Comparison of ENCODE assay signal across 12 cellular contexts in the genomic region with DNA sequence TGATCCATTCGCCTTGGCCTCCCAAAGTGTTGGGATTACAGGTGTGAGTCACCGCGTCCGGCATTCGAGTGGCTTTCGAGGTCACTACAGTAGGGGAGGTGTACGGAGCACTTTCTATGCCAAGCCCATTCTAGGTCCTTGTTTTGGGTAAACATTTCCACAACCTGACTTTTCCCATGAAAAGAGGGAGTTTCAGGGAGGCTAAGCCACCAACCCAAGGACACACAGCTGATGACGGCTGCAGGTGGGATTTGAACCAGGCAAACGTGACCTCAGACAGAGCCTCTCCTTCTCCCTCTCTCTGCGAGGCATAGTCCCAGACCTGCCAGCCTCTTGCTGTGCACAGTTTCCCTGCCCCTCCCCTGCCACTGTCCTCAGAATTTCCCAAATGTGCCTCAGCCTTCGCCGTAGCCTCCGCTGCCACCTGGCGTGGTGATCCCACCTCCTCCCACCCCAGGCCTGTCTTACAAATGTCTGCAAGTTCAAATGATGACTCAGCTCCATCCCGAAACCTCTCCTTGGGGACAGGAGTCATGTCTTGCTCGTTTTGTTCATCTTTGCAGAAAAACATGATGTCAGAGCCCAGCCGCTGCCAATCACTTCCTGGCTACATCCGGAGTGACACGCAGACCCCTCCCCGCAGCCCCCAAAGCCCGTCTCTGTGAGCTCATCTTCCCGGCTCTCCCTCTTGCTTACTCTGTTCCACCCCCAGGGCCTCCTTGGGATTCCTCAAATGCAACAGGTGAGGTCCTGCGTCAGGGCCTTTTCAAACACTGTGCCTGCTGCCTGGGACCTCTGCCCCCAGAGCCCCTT. TPM values are rescaled to one million over a fixed set of nuclear protein-coding genes. Genes with fewer than 3 reads are reported as not detected.
A peak's percentile ranks its signal among the peaks of the same experiment; 100 is the strongest.
DNase-seq lines count a peak whose midpoint lies in the region; ATAC-seq, FAIRE-seq and TF ChIP-seq lines count a peak whose summit lies in the region.
"Had no signal": no experiment of that assay in that cellular context is flagged by ENCODE, and none has a peak within 500 bp of the region (broad histone marks: within the 10 kb centered on the region; RNA-seq: fewer than 3 reads in every experiment).

No MANE protein-coding gene starts in this region.

- H2AFZ ChIP-seq in HepG2 (ENCODE audit: low read length), result no peak overlapping the region

- H3K9me3 ChIP-seq in Caco-2, result no peaks in the 10 kb centered on the region
- H3K9me3 ChIP-seq in HepG2 (ENCODE audit: low read length), result no peaks in the 10 kb centered on the region
- H3K9me3 ChIP-seq in stomach, result no peaks in the 10 kb centered on the region
- no peaks in the 10 kb centered on the region for H3K9me3 ChIP-seq in kidney (ENCODE audit: control insufficient read depth in 1 of 2, low read length in 2 of 2)
- H3K9me3 ChIP-seq: ascending aorta, vagina had no signal

- no peak for TF ChIP-seq CTCF in Caco-2 (IDR thresholded peaks at IDR 0.05; ENCODE audit: insufficient read depth in 1 of 2, low read depth in 1 of 2, low read length in 1 of 2, severe bottlenecking in 1 of 2, unreplicated experiment in 1 of 2)
- TF ChIP-seq CTCF in HepG2 (CRISPR knock-in tag; IDR thresholded peaks at IDR 0.05), result no peak
- TF ChIP-seq CTCF in stomach (IDR thresholded peaks at IDR 0.05), result no peak
- no peak for TF ChIP-seq CTCF in kidney (IDR thresholded peaks at IDR 0.05; ENCODE audit: borderline replicate concordance, extremely low read depth, insufficient read depth)

- H4K20me1 ChIP-seq in HepG2 (ENCODE audit: insufficient read depth, low read length), result no peaks in the 10 kb centered on the region

- TF ChIP-seq RAD21 in HepG2 (CRISPR knock-in tag; IDR thresholded peaks at IDR 0.05), result no peak

- CTCF ChIA-PET in Caco-2 (lab: Charles Lee), result no interaction called here
- CTCF ChIA-PET in HepG2 (lab: Yijun Ruan, JAX; ENCODE audit: low intra/inter-chr PET ratio, low total read pairs), result no interaction called here

- H3K9ac ChIP-seq in HepG2 (ENCODE audit: insufficient read depth, low read depth, low read length) (no peak overlapping the region), kidney (ENCODE audit: low read length in 2 of 2) (no peak overlapping the region)

- no peak overlapping the region for H3K27ac ChIP-seq in HepG2 (ENCODE audit: extremely low read length, insufficient read depth, low read length)
- no peak overlapping the region for H3K27ac ChIP-seq in stomach
- H3K27ac ChIP-seq in kidney (ENCODE audit: low read depth in 2 of 2, low read length in 2 of 2), result no peak overlapping the region
- H3K27ac ChIP-seq: ascending aorta, vagina had no signal

- POLR2A ChIA-PET in Caco-2 (lab: Charles Lee) (interaction anchor here (0.6 kb wide), 2 partner anchors 12 to 110 kb away, joined by 3 to 10 read pairs; a partner anchor contains a TSS), HepG2 (lab: Yijun Ruan, JAX) (interaction anchor here (1.4 kb wide), 1 partner anchor 119 kb away, joined by 3 read pairs; no protein-coding TSS in a partner anchor)

- H3K36me3 Mint-ChIP-seq in Caco-2 (ENCODE audit: insufficient read depth, unreplicated experiment), result peaks cover 6% of the 10 kb centered on the region
- H3K36me3 Mint-ChIP-seq: naive thymus-derived CD4-positive, alpha-beta T cell had no signal

- H3K9me3 Mint-ChIP-seq in Caco-2 (ENCODE audit: unreplicated experiment), result no peaks in the 10 kb centered on the region
- H3K9me3 Mint-ChIP-seq: naive thymus-derived CD4-positive, alpha-beta T cell had no signal

- H3K4me1 ChIP-seq in Caco-2, result no peaks in the 10 kb centered on the region
- H3K4me1 ChIP-seq in HepG2 (ENCODE audit: insufficient read depth, low read length), result peaks cover 30% of the 10 kb centered on the region
- H3K4me1 ChIP-seq in stomach, result peaks cover 0 to 3% (median 2%) of the 10 kb centered on the region in 4 donors
- H3K4me1 ChIP-seq in kidney (ENCODE audit: control insufficient read depth in 1 of 2, insufficient read depth in 1 of 2, low read depth in 1 of 2, low read length in 2 of 2), result no peaks in the 10 kb centered on the region
- H3K4me1 ChIP-seq: ascending aorta, vagina had no signal

- H3K27me3 ChIP-seq in Caco-2 (replicated peaks; ENCODE audit: control insufficient read depth, insufficient read depth, low read length) (no peaks in the 10 kb centered on the region), HepG2 (ENCODE audit: control insufficient read depth in 1 of 2, insufficient read depth in 2 of 2, low read length in 2 of 2) (no peaks in the 10 kb centered on the region; a peak in 1 of 5 replicates), stomach (no peaks in the 10 kb centered on the region)
- H3K27me3 ChIP-seq: ascending aorta, vagina had no signal

- DNase-seq in Caco-2 (no peak), HT1080 (ENCODE audit: low read depth) (peak; percentile 91), HepG2 (ENCODE audit: low spot score) (no peak), stomach (no peak), amniotic stem cell (lab: John Stamatoyannopoulos, UW) (no peak), kidney (no peak)
- peak; percentile 70 to 72 for DNase-seq in activated T-cell treated with anti-CD3 and anti-CD28 coated beads, Interleukin-2, amount 50 U/mL, for 48 hours
- DNase-seq: NCI-H2029 had no signal

- H3K27ac Mint-ChIP-seq in Caco-2 (ENCODE audit: unreplicated experiment), result peak overlapping the region; percentile 53

- BruUV-seq in Caco-2 (replicated peaks; lab: Mats Ljungman, UMichigan) (no TSS peak), HepG2 (replicated peaks; lab: Mats Ljungman, UMichigan) (no TSS peak)

- in situ Hi-C loops in HepG2 (cut with HindIII; ENCODE audit: extremely low pct_ligation_motif_present, low pct_unique_long_range_greater_than_20kb), result no loop called here

- TF ChIP-seq EP300 in HepG2 (IDR thresholded peaks at IDR 0.05; ENCODE audit: low read depth in 2 of 2, low read length in 2 of 2), result no peak
- no peak for TF ChIP-seq EP300 in HepG2 (CRISPR knock-in tag; IDR thresholded peaks at IDR 0.05; ENCODE audit: borderline replicate concordance)
- TF ChIP-seq EP300 in stomach (IDR thresholded peaks at IDR 0.05), result no peak

- no peaks in the 10 kb centered on the region for H3K4me1 Mint-ChIP-seq in Caco-2 (ENCODE audit: low read depth, unreplicated experiment)

- intact Hi-C loops in Caco-2 (cut with micrococcal nuclease; ENCODE audit: unreplicated experiment) (no loop called here), HepG2 (cut with micrococcal nuclease; ENCODE audit: unreplicated experiment) (no loop called here), stomach (cut with DNase I; ENCODE audit: low total_unique reads) (no loop called here), kidney (cut with DNase I) (no loop called here)

- peak overlapping the region; percentile 74 for H3K4me2 ChIP-seq in HepG2 (ENCODE audit: low read depth, low read length)

- H3K4me3 Mint-ChIP-seq in Caco-2 (ENCODE audit: unreplicated experiment), result no peak overlapping the region

- no peaks in the 10 kb centered on the region for H3K79me2 ChIP-seq in HepG2 (ENCODE audit: insufficient read depth, low read length)

- TF ChIP-seq POLR2A in HepG2 (IDR thresholded peaks at IDR 0.05; ENCODE audit: insufficient read depth in 1 of 2, low read depth in 2 of 2, low read length in 2 of 2), result no peak
- no peak for TF ChIP-seq POLR2A in stomach (IDR thresholded peaks at IDR 0.05)

- no peak overlapping the region for H3K4me3 ChIP-seq in Caco-2 (ENCODE audit: low read depth, low read length)
- peak overlapping the region in 1 of 3 experiments; percentile 51; a peak in 1 of 6 replicates for H3K4me3 ChIP-seq in HepG2 (replicated peaks in 1 of 3; ENCODE audit: insufficient read depth in 1 of 3, low read depth in 2 of 3, low read length in 3 of 3)
- H3K4me3 ChIP-seq in stomach, result no peak overlapping the region
- H3K4me3 ChIP-seq in kidney (ENCODE audit: low read length in 2 of 2), result no peak overlapping the region
- H3K4me3 ChIP-seq: ascending aorta, vagina had no signal

- ATAC-seq in HepG2, result peak; percentile 33
- ATAC-seq in HG03469 (IDR thresholded peaks at IDR 0.05; ENCODE audit: unreplicated experiment), result no peak
- ATAC-seq: naive thymus-derived CD4-positive, alpha-beta T cell had no signal

- WGBS in HepG2 (ENCODE audit: low lambda C conversion rate), result 11% methylated on average over 18 of the region's 23 CpGs
- 48 to 57% (median 50%) methylated on average over 16 to 23 of the region's 23 CpGs for WGBS in stomach, 5 donors

- no peaks in the 10 kb centered on the region for H3K36me3 ChIP-seq in Caco-2 (ENCODE audit: control insufficient read depth, insufficient read depth, low read length)
- H3K36me3 ChIP-seq in HepG2 (replicated peaks in 1 of 2; ENCODE audit: control insufficient read depth in 1 of 2, insufficient read depth in 2 of 2, low read length in 2 of 2), result no peaks in the 10 kb centered on the region
- H3K36me3 ChIP-seq in stomach, result no peaks in the 10 kb centered on the region
- no peaks in the 10 kb centered on the region for H3K36me3 ChIP-seq in kidney (ENCODE audit: control insufficient read depth in 1 of 2, insufficient read depth in 2 of 2, low read length in 2 of 2)
- H3K36me3 ChIP-seq: ascending aorta, vagina had no signal

- FAIRE-seq in HepG2 (lab: Jason Lieb, UNC) (no peak), kidney (lab: Jason Lieb, UNC) (no peak)

- no peaks in the 10 kb centered on the region for H3K27me3 Mint-ChIP-seq in Caco-2 (ENCODE audit: insufficient read depth, unreplicated experiment)

RNA-seq across cellular contexts. Expression of a gene that starts 6.6 kb away (rescaled TPM):
- total RNA-seq in Caco-2 (2022) (20.2 and 23.8 TPM in 2 replicates), HepG2 (2016; rRNA removed; fragmentation: Illumina TruSeq; extraction: Trizol) (3.2 and 4.6 TPM in 2 replicates), stomach (100 to 1,000 TPM in 1 of 5 donors, 10 to 100 TPM in 4; 61.6 to 588 (median 91.0) TPM), kidney (88.5 TPM)
- 40.0 and 53.1 TPM in 2 replicates for total RNA-seq in HT1080 (2014; rRNA removed; shearing (Covaris generic))
- 40.7 and 47.0 TPM in 2 replicates for polyA plus RNA-seq in HT1080 (2015; cell fraction: cytosol; rRNA removed)
- polyA plus RNA-seq in HT1080 (2015; cell fraction: nucleus; rRNA removed), result 77.7 and 96.6 TPM in 2 replicates
- 0.71 and 0.91 TPM in 2 replicates for total RNA-seq in HepG2 (2016; cell fraction: cytosol; rRNA removed; fragmentation: Illumina TruSeq; extraction: Trizol; ENCODE audit: low read depth)
- total RNA-seq in HepG2 (2016; cell fraction: insoluble cytoplasmic fraction; rRNA removed; fragmentation: Illumina TruSeq; extraction: Trizol), result 3.2 and 6.0 TPM in 2 replicates
- 1.8 TPM in 2 replicates for total RNA-seq in HepG2 (2016; cell fraction: membrane; rRNA removed; fragmentation: Illumina TruSeq; extraction: Trizol)
- 7.3 and 7.6 TPM in 2 replicates for total RNA-seq in HepG2 (2016; cell fraction: nucleus; rRNA removed; fragmentation: Illumina TruSeq; extraction: Trizol)
- polyA plus RNA-seq in HepG2 (2011; rRNA removed) (34.1 and 40.4 TPM in 2 replicates), stomach (10 to 100 TPM; 52.9 to 92.1 (median 53.8) TPM), kidney (ENCODE audit: insufficient read depth, low read depth, low replicate concordance) (149 TPM)
- 40.0 and 43.7 TPM in 2 replicates for polyA plus RNA-seq in HepG2 (2011; cell fraction: cytosol; rRNA removed)
- polyA plus RNA-seq in HepG2 (2011; cell fraction: nucleus; rRNA removed), result 66.8 and 77.1 TPM in 2 replicates
- polyA plus RNA-seq in HepG2 (2012), result 11.3 and 22.4 TPM in 2 replicates
- 1.5 and 1.7 TPM in 2 replicates for polyA plus RNA-seq in HepG2 (2016; cell fraction: cytosol; fragmentation: Illumina TruSeq; extraction: Trizol; ENCODE audit: low read depth)
- 5.5 and 5.8 TPM in 2 replicates for polyA plus RNA-seq in HepG2 (2016; cell fraction: insoluble cytoplasmic fraction; fragmentation: Illumina TruSeq; extraction: Trizol; ENCODE audit: low read depth)
- polyA plus RNA-seq in HepG2 (2016; cell fraction: membrane; fragmentation: Illumina TruSeq; extraction: Trizol; ENCODE audit: low read depth), result 2.3 and 2.5 TPM in 2 replicates
- polyA plus RNA-seq in HepG2 (2016; cell fraction: nucleus; fragmentation: Illumina TruSeq; extraction: Trizol; ENCODE audit: insufficient read depth, low read depth), result 16.6 and 21.3 TPM in 2 replicates
- 22.5 and 88.0 TPM in 2 replicates for polyA minus RNA-seq in HepG2 (2011; rRNA and poly(A)+ RNA removed; ENCODE audit: low replicate concordance)
- 12.3 and 15.6 TPM in 2 replicates for polyA minus RNA-seq in HepG2 (2011; cell fraction: cytosol; rRNA and poly(A)+ RNA removed)
- polyA minus RNA-seq in HepG2 (2011; cell fraction: nucleus; rRNA and poly(A)+ RNA removed), result 35.0 and 45.0 TPM in 2 replicates

RNA-seq across cellular contexts. Expression of a gene that starts 12.5 kb away (rescaled TPM):
- total RNA-seq in Caco-2 (2022) (128 and 130 TPM in 2 replicates), HepG2 (2016; rRNA removed; fragmentation: Illumina TruSeq; extraction: Trizol) (93.6 and 105 TPM in 2 replicates), stomach (10 to 100 TPM; 19.8 to 76.8 (median 29.0) TPM), kidney (27.6 TPM)
- 249 and 268 TPM in 2 replicates for total RNA-seq in HT1080 (2014; rRNA removed; shearing (Covaris generic))
- 158 and 169 TPM in 2 replicates for polyA plus RNA-seq in HT1080 (2015; cell fraction: cytosol; rRNA removed)
- polyA plus RNA-seq in HT1080 (2015; cell fraction: nucleus; rRNA removed), result 162 and 164 TPM in 2 replicates
- total RNA-seq in HepG2 (2016; cell fraction: cytosol; rRNA removed; fragmentation: Illumina TruSeq; extraction: Trizol; ENCODE audit: low read depth), result 8.6 and 9.2 TPM in 2 replicates
- total RNA-seq in HepG2 (2016; cell fraction: insoluble cytoplasmic fraction; rRNA removed; fragmentation: Illumina TruSeq; extraction: Trizol), result 80.4 and 107 TPM in 2 replicates
- 34.1 and 36.1 TPM in 2 replicates for total RNA-seq in HepG2 (2016; cell fraction: membrane; rRNA removed; fragmentation: Illumina TruSeq; extraction: Trizol)
- total RNA-seq in HepG2 (2016; cell fraction: nucleus; rRNA removed; fragmentation: Illumina TruSeq; extraction: Trizol), result 44.6 and 52.0 TPM in 2 replicates
- polyA plus RNA-seq in HepG2 (2011; rRNA removed) (77.2 and 89.7 TPM in 2 replicates), stomach (10 to 100 TPM; 12.2 to 19.7 (median 13.6) TPM), kidney (ENCODE audit: insufficient read depth, low read depth, low replicate concordance) (9.0 TPM)
- polyA plus RNA-seq in HepG2 (2011; cell fraction: cytosol; rRNA removed), result 83.5 and 98.7 TPM in 2 replicates
- 75.2 and 87.6 TPM in 2 replicates for polyA plus RNA-seq in HepG2 (2011; cell fraction: nucleus; rRNA removed)
- polyA plus RNA-seq in HepG2 (2012), result 40.0 and 41.8 TPM in 2 replicates
- polyA plus RNA-seq in HepG2 (2016; cell fraction: cytosol; fragmentation: Illumina TruSeq; extraction: Trizol; ENCODE audit: low read depth), result 7.1 and 7.6 TPM in 2 replicates
- 74.9 and 86.7 TPM in 2 replicates for polyA plus RNA-seq in HepG2 (2016; cell fraction: insoluble cytoplasmic fraction; fragmentation: Illumina TruSeq; extraction: Trizol; ENCODE audit: low read depth)
- 19.0 and 21.3 TPM in 2 replicates for polyA plus RNA-seq in HepG2 (2016; cell fraction: membrane; fragmentation: Illumina TruSeq; extraction: Trizol; ENCODE audit: low read depth)
- 75.4 and 76.1 TPM in 2 replicates for polyA plus RNA-seq in HepG2 (2016; cell fraction: nucleus; fragmentation: Illumina TruSeq; extraction: Trizol; ENCODE audit: insufficient read depth, low read depth)
- 106 and 107 TPM in 2 replicates for polyA minus RNA-seq in HepG2 (2011; rRNA and poly(A)+ RNA removed; ENCODE audit: low replicate concordance)
- 35.3 and 37.2 TPM in 2 replicates for polyA minus RNA-seq in HepG2 (2011; cell fraction: cytosol; rRNA and poly(A)+ RNA removed)
- polyA minus RNA-seq in HepG2 (2011; cell fraction: nucleus; rRNA and poly(A)+ RNA removed), result 14.4 and 16.7 TPM in 2 replicates

RNA-seq across cellular contexts. Expression of a gene that starts 41.9 kb away (rescaled TPM):
- total RNA-seq in Caco-2 (2022), result 200 and 217 TPM in 2 replicates
- total RNA-seq in HT1080 (2014; rRNA removed; shearing (Covaris generic)), result 115 and 124 TPM in 2 replicates
- polyA plus RNA-seq in HT1080 (2015; cell fraction: cytosol; rRNA removed), result 60.9 and 71.3 TPM in 2 replicates
- 28.4 and 32.7 TPM in 2 replicates for polyA plus RNA-seq in HT1080 (2015; cell fraction: nucleus; rRNA removed)
- 108 and 116 TPM in 2 replicates for total RNA-seq in HepG2 (2016; rRNA removed; fragmentation: Illumina TruSeq; extraction: Trizol)
- total RNA-seq in HepG2 (2016; cell fraction: cytosol; rRNA removed; fragmentation: Illumina TruSeq; extraction: Trizol; ENCODE audit: low read depth), result 78.9 and 87.4 TPM in 2 replicates
- total RNA-seq in HepG2 (2016; cell fraction: insoluble cytoplasmic fraction; rRNA removed; fragmentation: Illumina TruSeq; extraction: Trizol), result 115 and 120 TPM in 2 replicates
- 123 and 146 TPM in 2 replicates for total RNA-seq in HepG2 (2016; cell fraction: membrane; rRNA removed; fragmentation: Illumina TruSeq; extraction: Trizol)
- 37.3 and 42.3 TPM in 2 replicates for total RNA-seq in HepG2 (2016; cell fraction: nucleus; rRNA removed; fragmentation: Illumina TruSeq; extraction: Trizol)
- polyA plus RNA-seq in HepG2 (2011; rRNA removed), result 48.4 and 62.5 TPM in 2 replicates
- 60.7 and 102 TPM in 2 replicates for polyA plus RNA-seq in HepG2 (2011; cell fraction: cytosol; rRNA removed)
- polyA plus RNA-seq in HepG2 (2011; cell fraction: nucleus; rRNA removed), result 41.6 and 44.7 TPM in 2 replicates
- 50.3 and 65.0 TPM in 2 replicates for polyA plus RNA-seq in HepG2 (2012)
- 94.9 and 117 TPM in 2 replicates for polyA plus RNA-seq in HepG2 (2016; cell fraction: cytosol; fragmentation: Illumina TruSeq; extraction: Trizol; ENCODE audit: low read depth)
- polyA plus RNA-seq in HepG2 (2016; cell fraction: insoluble cytoplasmic fraction; fragmentation: Illumina TruSeq; extraction: Trizol; ENCODE audit: low read depth), result 117 and 124 TPM in 2 replicates
- 122 and 128 TPM in 2 replicates for polyA plus RNA-seq in HepG2 (2016; cell fraction: membrane; fragmentation: Illumina TruSeq; extraction: Trizol; ENCODE audit: low read depth)
- polyA plus RNA-seq in HepG2 (2016; cell fraction: nucleus; fragmentation: Illumina TruSeq; extraction: Trizol; ENCODE audit: insufficient read depth, low read depth), result 84.2 and 86.9 TPM in 2 replicates
- polyA minus RNA-seq in HepG2 (2011; rRNA and poly(A)+ RNA removed; ENCODE audit: low replicate concordance), result 23.6 and 42.8 TPM in 2 replicates
- 18.8 and 24.2 TPM in 2 replicates for polyA minus RNA-seq in HepG2 (2011; cell fraction: cytosol; rRNA and poly(A)+ RNA removed)
- polyA minus RNA-seq in HepG2 (2011; cell fraction: nucleus; rRNA and poly(A)+ RNA removed), result 17.2 and 19.7 TPM in 2 replicates
- total RNA-seq in stomach, result 10 to 100 TPM in 4 of 5 donors, not detected in 1; 19.2 to 54.5 (median 27.6) TPM
- 100 to 1,000 TPM in 1 of 3 donors, 10 to 100 TPM in 2; 62.6 to 133 (median 97.8) TPM for polyA plus RNA-seq in stomach
- total RNA-seq in kidney, result 69.7 TPM
- polyA plus RNA-seq in kidney (ENCODE audit: insufficient read depth, low read depth, low replicate concordance), result 188 TPM

Comparison
In these comparisons a context has a peak if more than half of its experiments do, and no peak if none do; other contexts are left out.
1. DNase-seq: peak in HT1080 (single experiment) and activated T-cell treated with anti-CD3 and anti-CD28 coated beads, Interleukin-2, amount 50 U/mL, for 48 hours (2 of 2); none in Caco-2 (0 of 2), HepG2 (single experiment), stomach (single experiment), amniotic stem cell (single experiment) and kidney (single experiment).